1 cellular context compared by ENCODE assay signal in genomic region chr11:66881927-66882452, GRCh38.
TF ChIP-seq lines count a peak whose summit lies in the region.

No MANE protein-coding gene starts in this region.

TF ChIP-seq in H1, 55 proteins besides CTCF, POLR2A, EP300 and RAD21:
- TF ChIP-seq SIX5 (IDR thresholded peaks at IDR 0.05; ENCODE audit: low read depth, low read length) (0 out of 2 replicates have a peak, but pooled peaks have one; percentile 14), CEBPB (IDR thresholded peaks at IDR 0.05; ENCODE audit: low read depth, low read length) (no peak), POLR2AphosphoS5 (IDR thresholded peaks at IDR 0.05; ENCODE audit: low read depth, low read length) (no peak), CHD1 (IDR thresholded peaks at IDR 0.05; ENCODE audit: low read depth, low read length) (no peak), EZH2 (IDR thresholded peaks at IDR 0.05; ENCODE audit: low read depth, low read length, severe bottlenecking) (no peak), RXRA (IDR thresholded peaks at IDR 0.05; ENCODE audit: insufficient read depth, low read depth, low read length) (no peak), SAP30 (IDR thresholded peaks at IDR 0.05; ENCODE audit: insufficient read depth, insufficient replicate concordance, low read length) (no peak)
